ENCODE assay signal across 17 cellular contexts in the genomic region with DNA sequence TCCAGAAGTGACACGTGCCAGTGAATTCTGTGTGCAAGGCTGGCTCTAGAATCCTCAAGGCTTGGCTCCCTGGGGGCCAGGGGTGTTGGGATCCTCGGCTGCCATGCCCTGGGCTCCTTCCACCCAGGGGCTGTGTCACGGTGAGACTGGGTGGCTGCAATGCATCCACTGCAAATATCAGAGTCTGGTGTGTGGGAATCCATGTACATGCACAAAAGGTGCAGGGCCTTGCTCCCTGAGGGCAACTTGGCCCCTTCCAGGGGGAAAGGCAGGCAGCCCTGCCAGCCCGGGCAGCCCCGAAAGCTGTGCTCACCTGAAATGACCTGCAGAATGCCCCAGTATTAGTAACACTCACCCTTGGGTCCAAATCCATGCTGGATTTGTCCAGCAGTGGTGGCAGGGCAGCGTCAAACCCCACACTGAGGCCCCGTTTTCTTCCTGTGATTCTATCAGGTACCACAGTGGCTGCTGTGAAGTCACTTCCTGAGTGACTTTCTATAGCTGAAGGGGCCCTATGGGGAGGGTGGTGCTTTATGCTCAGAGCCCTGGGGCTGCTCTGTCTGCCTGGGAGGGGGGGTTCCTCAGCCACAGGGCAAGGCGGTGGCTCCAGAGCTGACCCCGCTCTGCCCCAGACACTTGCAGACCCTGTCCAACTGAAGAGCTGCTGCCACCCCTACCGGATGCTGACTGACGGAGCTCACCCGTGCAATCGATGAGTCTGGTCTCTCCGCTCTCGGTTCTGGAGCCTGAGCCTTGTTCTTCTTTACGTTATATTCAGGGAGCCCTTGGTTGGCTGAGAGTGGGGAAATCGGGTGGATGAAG.
DNase-seq lines count a peak whose midpoint lies in the region; ATAC-seq and TF ChIP-seq lines count a peak whose summit lies in the region.
"Had no signal": no experiment of that assay in that cellular context is flagged by ENCODE, and none has a peak within 500 bp of the region (broad histone marks: within the 10 kb centered on the region; RNA-seq: fewer than 3 reads in every experiment).

No MANE protein-coding gene starts in this region.

- H3K4me3 ChIP-seq in coronary artery: no peak overlapping the region
- H3K4me3 ChIP-seq in upper lobe of right lung: no peak overlapping the region
- H3K4me3 ChIP-seq: GM12878 had no signal

- H3K4me2 ChIP-seq in H9 (ENCODE audit: insufficient read depth, insufficient read length, low read length): no peak overlapping the region

- H3K79me2 ChIP-seq in H9 (ENCODE audit: insufficient read depth, low read length): no peaks in the 10 kb centered on the region

- H3K4me1 ChIP-seq in H9 (ENCODE audit: insufficient read depth, low read length) (no peaks in the 10 kb centered on the region), upper lobe of right lung (no peaks in the 10 kb centered on the region)

- intact Hi-C loops in upper lobe of right lung (cut with DNase I): no loop called here

- no peak overlapping the region for H3T11ph ChIP-seq in H9 (ENCODE audit: low read length)

- H3K9me3 Mint-ChIP-seq in H9: no peaks in the 10 kb centered on the region
- H3K9me3 Mint-ChIP-seq: CD4-positive, alpha-beta T cell had no signal

- TF ChIP-seq CTCF in H9 (conservative IDR thresholded peaks at IDR 0.05) (no peak), coronary artery (IDR thresholded peaks at IDR 0.05) (no peak), upper lobe of right lung (IDR thresholded peaks at IDR 0.05) (no peak)

- no peak overlapping the region for H3K9ac ChIP-seq in H9 (ENCODE audit: extremely low read depth, insufficient read length, low read length)

- no peaks in the 10 kb centered on the region for H3K79me1 ChIP-seq in H9 (ENCODE audit: insufficient read depth, low read depth, low read length, poor library complexity, severe bottlenecking)

- no peaks in the 10 kb centered on the region; a peak in 1 of 7 replicates for H3K36me3 Mint-ChIP-seq in H9 (ENCODE audit: insufficient read depth in 1 of 3, low read depth in 3 of 3)
- H3K36me3 Mint-ChIP-seq: IgD-negative memory B cell had no signal

- H3K18ac ChIP-seq in H9 (ENCODE audit: insufficient read length, low read depth, low read length): no peak overlapping the region

- no peak overlapping the region for H3K23ac ChIP-seq in H9 (ENCODE audit: insufficient read length, low read depth, low read length)

- H4K91ac ChIP-seq in H9 (ENCODE audit: insufficient read length, low read depth, low read length): no peak overlapping the region

- H2BK12ac ChIP-seq in H9 (ENCODE audit: insufficient read length, low read depth, low read length): no peak overlapping the region

- H3K4ac ChIP-seq in H9 (ENCODE audit: low read depth, low read length): no peak overlapping the region

- H2AFZ ChIP-seq in H9 (ENCODE audit: low read length): no peak overlapping the region

- no peak overlapping the region for H3K56ac ChIP-seq in H9 (ENCODE audit: insufficient read length, low read depth, low read length)

- no peak overlapping the region for H2BK5ac ChIP-seq in H9 (ENCODE audit: insufficient read length, low read length)

- H3K23me2 ChIP-seq in H9 (ENCODE audit: insufficient read length, low read depth, low read length, poor library complexity, severe bottlenecking): no peaks in the 10 kb centered on the region

- ATAC-seq in upper lobe of right lung: peak; percentile 16
- no peak for ATAC-seq in HG03442 (IDR thresholded peaks at IDR 0.05; ENCODE audit: unreplicated experiment)
- ATAC-seq: GM12878 had no signal

- no peak overlapping the region for H4K5ac ChIP-seq in H9 (ENCODE audit: insufficient read length, low read depth, low read length)

- no peak overlapping the region for H3K27ac Mint-ChIP-seq in H9
- H3K27ac Mint-ChIP-seq: B cell; CD4-positive, alpha-beta T cell; HFFc6; IgD-negative memory B cell had no signal

- no peak overlapping the region for H2AK5ac ChIP-seq in H9 (ENCODE audit: insufficient read length, low read length)

- no peak overlapping the region; the same call in 1 of the 2 replicates for H3K14ac ChIP-seq in H9 (ENCODE audit: insufficient read depth, low read length)

- H3K27me3 ChIP-seq in H9 (ENCODE audit: insufficient read depth, low read length) (no peaks in the 10 kb centered on the region), upper lobe of right lung (no peaks in the 10 kb centered on the region)

- no peak overlapping the region for H4K8ac ChIP-seq in H9 (replicated peaks; ENCODE audit: insufficient read length, low read depth, low read length)

- no peak overlapping the region for H2BK20ac ChIP-seq in H9 (ENCODE audit: low read depth, low read length, poor library complexity, severe bottlenecking)

- no peaks in the 10 kb centered on the region for H3K4me1 Mint-ChIP-seq in H9
- H3K4me1 Mint-ChIP-seq: B cell, IgD-negative memory B cell had no signal

- WGBS in H9 (ENCODE audit: extremely low coverage, insufficient read length, low lambda C conversion rate): no CpG with 5 or more reads among the region's 17 CpGs

- H3K9me3 ChIP-seq in H9 (ENCODE audit: control insufficient read depth, low read depth, low read length): no peaks in the 10 kb centered on the region
- no peaks in the 10 kb centered on the region for H3K9me3 ChIP-seq in upper lobe of right lung

- no peak overlapping the region for H2BK15ac ChIP-seq in H9 (ENCODE audit: low read depth, low read length)

- no peak overlapping the region for H2BK120ac ChIP-seq in H9 (ENCODE audit: low read depth, low read length, poor library complexity, severe bottlenecking)

- H4K20me1 ChIP-seq in H9 (ENCODE audit: control insufficient read depth, insufficient read depth, insufficient read length): no peaks in the 10 kb centered on the region

- DNase-seq in H9 (peak; percentile 18), coronary artery (ENCODE audit: low spot score) (peak; percentile 46), mesenteric fat pad (ENCODE audit: low spot score) (peak; percentile 71), upper lobe of right lung (no peak), NOMO-1 treated with dmso at 0.1 percent for 144 hours (lab: John Stamatoyannopoulos, UW; ENCODE audit: unreplicated experiment) (no peak)
- no peak for DNase-seq in NK-92 treated with Interleukin-12 subunit alpha and Interleukin-12 subunit beta, amount 100 ng/mL, for 24 hours (lab: John Stamatoyannopoulos, UW)
- DNase-seq: C1 segment of cervical spinal cord; Calu3; CD4-positive, alpha-beta T cell; DMS 273 treated with DMSO at 0.1 percent for 48 hours; GOT3; HCEC 1CT; HFFc6 had no signal

- H3K4me3 Mint-ChIP-seq in H9: no peak overlapping the region
- H3K4me3 Mint-ChIP-seq: B cell; CD4-positive, alpha-beta T cell; HFFc6; IgD-negative memory B cell had no signal

- H3K27me3 Mint-ChIP-seq in H9 (ENCODE audit: low read depth): peaks cover 20% of the 10 kb centered on the region

- H3K36me3 ChIP-seq in upper lobe of right lung: no peaks in the 10 kb centered on the region

- no peak overlapping the region for H3K27ac ChIP-seq in H9 (ENCODE audit: insufficient read length, low read depth, low read length)
- no peak overlapping the region for H3K27ac ChIP-seq in coronary artery
- H3K27ac ChIP-seq in upper lobe of right lung: no peak overlapping the region

Comparison
In these comparisons a context has a peak if more than half of its experiments do, and no peak if none do; other contexts are left out.
1. DNase-seq: peak in H9 (single experiment), coronary artery (single experiment) and mesenteric fat pad (single experiment); none in upper lobe of right lung (single experiment), NOMO-1 treated with dmso at 0.1 percent for 144 hours (single experiment) and NK-92 treated with Interleukin-12 subunit alpha and Interleukin-12 subunit beta, amount 100 ng/mL, for 24 hours (single experiment).